ENCODE assay signal across 8 cellular contexts in genomic region chr10:101041252-101041761, GRCh38. TPM values are rescaled to one million over a fixed set of nuclear protein-coding genes. Genes with fewer than 3 reads are reported as not detected.
A peak's percentile ranks its signal among the peaks of the same experiment; 100 is the strongest.
DNase-seq lines count a peak whose midpoint lies in the region; ATAC-seq, FAIRE-seq and TF ChIP-seq lines count a peak whose summit lies in the region.

No MANE protein-coding gene starts in this region.

- DNase-seq in AG20443 (ENCODE audit: low spot score) (peak; percentile 86), NCI-H82 treated with DMSO at 0.1 percent for 48 hours (lab: John Stamatoyannopoulos, UW; ENCODE audit: unreplicated experiment) (peak; percentile 59), H1 (ENCODE audit: low read depth in 1 of 2, low spot score in 2 of 2) (peak in 1 of 2 experiments; percentile 85), mucosa of descending colon (peak; percentile 73 to 89 (median 83))
- peak; percentile 68 to 70 for DNase-seq in activated CD4-positive, alpha-beta T cell treated with anti-CD3 and anti-CD28 coated beads, Interleukin-2, amount 50 U/mL, for 4 hours
- peak; percentile 78 for DNase-seq in stimulated activated naive CD8-positive, alpha-beta T cell treated with anti-CD3 and anti-CD28 coated beads, Interleukin-15, Interleukin-2, amounts not matched to agents 100 U/mL and 50 U/mL, for 24 hours

- H2BK20ac ChIP-seq in H1 (ENCODE audit: low read length) = no peak overlapping the region

- 58% methylated on average over 4 of the region's 6 CpGs; no CpG with 5 or more reads in 1 of the 2 experiments for WGBS in H1 (ENCODE audit: extremely low coverage in 1 of 2, insufficient coverage in 1 of 2, insufficient read length in 1 of 2, insufficient replicate concordance in 2 of 2, low coverage in 1 of 2, low lambda C conversion rate in 2 of 2, missing lambda C conversion rate in 1 of 2), 2 experiments

- H2AFZ ChIP-seq in H1 (ENCODE audit: low read length) = no peak overlapping the region

- TF ChIP-seq POLR2A in H1 (IDR thresholded peaks at IDR 0.05; ENCODE audit: control extremely low read depth in 1 of 2, low read depth in 2 of 2, low read length in 2 of 2) = no peak

- H3K23ac ChIP-seq in H1 (ENCODE audit: insufficient read length) = no peak overlapping the region

- H4K5ac ChIP-seq in H1 (ENCODE audit: insufficient read length, low read depth, low read length) = no peak overlapping the region

- no peak overlapping the region for H2BK5ac ChIP-seq in H1 (ENCODE audit: low read depth, low read length)

- H3K9ac ChIP-seq in H1 (replicated peaks in 1 of 4; ENCODE audit: extremely low read depth in 1 of 4, low read depth in 3 of 4, low read length in 3 of 4) = no peak overlapping the region

- no peak overlapping the region for H3K4me2 ChIP-seq in H1 (ENCODE audit: insufficient read depth in 1 of 2, low read depth in 2 of 2, low read length in 2 of 2)

- no peak overlapping the region for H4K91ac ChIP-seq in H1 (replicated peaks; ENCODE audit: insufficient read length, low read length)

- intact Hi-C loops in mucosa of descending colon (cut with DNase I, micrococcal nuclease) = no loop called here

- CTCF ChIA-PET in H1 (lab: Charles Lee; ENCODE audit: partially characterized antibody) = interaction anchor here (0.6 to 51.8 kb wide), 25 partner anchors 15 to 447 kb away, joined by 3 to 2176 read pairs (median 3); partner anchors contain the start of genes KAZALD1, PDZD7 and SFXN3

- H3K79me2 ChIP-seq in H1 (ENCODE audit: control insufficient read depth in 1 of 2, insufficient read depth in 2 of 2, low read length in 2 of 2) = no peaks in the 10 kb centered on the region

- H3K4me3 ChIP-seq in H1 (ENCODE audit: extremely low read depth in 1 of 4, insufficient read depth in 2 of 4, low read depth in 3 of 4, low read length in 4 of 4) = no peak overlapping the region
- H3K4me3 ChIP-seq in mucosa of descending colon = no peak overlapping the region

- H3K23me2 ChIP-seq in H1 (ENCODE audit: low read depth, low read length) = no peaks in the 10 kb centered on the region

- H3K27ac ChIP-seq in H1 (ENCODE audit: low read depth, low read length) = no peak overlapping the region

- H3K56ac ChIP-seq in H1 (replicated peaks; ENCODE audit: insufficient read length, low read depth, low read length) = no peak overlapping the region

- peak; percentile 50 for ATAC-seq in GM18517 (IDR thresholded peaks at IDR 0.05; ENCODE audit: unreplicated experiment)
- ATAC-seq in HG03439 (IDR thresholded peaks at IDR 0.05; ENCODE audit: unreplicated experiment) = peak; percentile 52
- ATAC-seq in mucosa of descending colon = peak; percentile 67
- ATAC-seq in stimulated activated naive CD8-positive, alpha-beta T cell treated with anti-CD3 and anti-CD28 coated beads, Interleukin-15, Interleukin-2, amounts not matched to agents 100 U/mL and 50 U/mL, for 24 hours = peak; percentile 88

- peak; percentile 72 for FAIRE-seq in H1 (lab: Jason Lieb, UNC)

- H3K4me1 ChIP-seq in H1 (replicated peaks in 1 of 4; ENCODE audit: control insufficient read depth in 3 of 4, insufficient read depth in 4 of 4, low read length in 3 of 4) (peaks cover 0 to 11% (median 4%) of the 10 kb centered on the region in 4 experiments; a peak in 3 of 7 replicates), mucosa of descending colon (ENCODE audit: low read depth) (peaks cover 26% of the 10 kb centered on the region)

- no peaks in the 10 kb centered on the region for H3K79me1 ChIP-seq in H1 (ENCODE audit: low read depth, low read length)

- no peak overlapping the region for H2AK5ac ChIP-seq in H1 (ENCODE audit: low read depth, low read length)

- peaks cover 7 to 27% (median 22%) of the 10 kb centered on the region in 4 experiments for H3K27me3 ChIP-seq in H1 (replicated peaks in 1 of 4; ENCODE audit: control insufficient read depth in 3 of 4, extremely low read depth in 1 of 4, insufficient read depth in 3 of 4, low read length in 3 of 4)

- no peak overlapping the region for H3K4ac ChIP-seq in H1 (replicated peaks; ENCODE audit: insufficient read length, low read depth, low read length)

- H3K18ac ChIP-seq in H1 (ENCODE audit: extremely low read depth, low read length) = no peak overlapping the region

- TF ChIP-seq CTCF in H1 (IDR thresholded peaks at IDR 0.05; ENCODE audit: control extremely low read depth in 1 of 3, insufficient read depth in 1 of 3, low read depth in 1 of 3, low read length in 3 of 3) (peak; percentile 80 to 92 (median 83)), mucosa of descending colon (IDR thresholded peaks at IDR 0.05) (peak; percentile 86)

- H3K9me3 ChIP-seq in H1 (ENCODE audit: insufficient read depth in 2 of 2, low read depth in 1 of 2, low read length in 1 of 2) (no peaks in the 10 kb centered on the region), mucosa of descending colon (no peaks in the 10 kb centered on the region)

- H4K8ac ChIP-seq in H1 (ENCODE audit: extremely low read depth, insufficient read depth, low read length) = no peak overlapping the region

- H4K20me1 ChIP-seq in H1 (replicated peaks in 1 of 2; ENCODE audit: control insufficient read depth in 1 of 2, insufficient read depth in 2 of 2, low read length in 2 of 2) = peaks cover 0 to 1% of the 10 kb centered on the region in 2 experiments

- POLR2A ChIA-PET in H1 (lab: Charles Lee; ENCODE audit: partially characterized antibody) = interaction anchor here (0.9 to 1.0 kb wide), 2 partner anchors 10 to 20 kb away, joined by 3 to 4 read pairs; partner anchors contain the start of genes KAZALD1 and SFXN3

- no peak for TF ChIP-seq EP300 in H1 (IDR thresholded peaks at IDR 0.05; ENCODE audit: borderline replicate concordance in 1 of 2, low read depth in 2 of 2, low read length in 2 of 2)

- no peak overlapping the region for H2BK15ac ChIP-seq in H1 (ENCODE audit: low read length)

- no peak overlapping the region for H3K14ac ChIP-seq in H1 (ENCODE audit: insufficient read length)

- peak; percentile 92 to 93 for TF ChIP-seq RAD21 in H1 (IDR thresholded peaks at IDR 0.05 in 1 of 2, conservative IDR thresholded peaks at IDR 0.05 in 1 of 2; ENCODE audit: low read depth in 2 of 2, low read length in 2 of 2)

- no peak overlapping the region for H2BK12ac ChIP-seq in H1 (ENCODE audit: low read depth, low read length)

- H3K36me3 ChIP-seq in H1 (ENCODE audit: control insufficient read depth in 2 of 4, insufficient read depth in 4 of 4, low read length in 3 of 4) (no peaks in the 10 kb centered on the region), mucosa of descending colon (ENCODE audit: low read depth) (no peaks in the 10 kb centered on the region)

- H2BK120ac ChIP-seq in H1 (replicated peaks; ENCODE audit: low read depth, low read length) = no peak overlapping the region

RNA-seq across cellular contexts. Expression of gene SFXN3, which starts 10.3 kb away (rescaled TPM):
- total RNA-seq in H1 (2021; fragmentation: NEBNext Ultra II Directional; extraction: Animal tissue kit (Norgen Biotek cat#: 25700)) = 2.8 and 3.1 TPM in 2 replicates
- polyA plus RNA-seq in H1 (2011; rRNA removed) = 2.6 and 3.0 TPM in 2 replicates
- 4.4 TPM for polyA plus RNA-seq in H1 (2011; cell fraction: cytosol; rRNA removed)
- 7.8 TPM for polyA plus RNA-seq in H1 (2011; cell fraction: nucleus; rRNA removed)
- 1.7 to 2.2 TPM (median 2.0 TPM) in 4 replicates for polyA plus RNA-seq in H1 (2012, experiment 1 of 2)
- 1.5 TPM for polyA plus RNA-seq in H1 (2012, experiment 2 of 2)
- polyA plus RNA-seq in H1 (2013, experiment 1 of 2) = 2.6 TPM
- polyA plus RNA-seq in H1 (2013, experiment 2 of 2) = 2.5 TPM
- polyA minus RNA-seq in H1 (2011; rRNA and poly(A)+ RNA removed) = 7.1 and 7.3 TPM in 2 replicates
- polyA minus RNA-seq in H1 (2011; cell fraction: cytosol; rRNA and poly(A)+ RNA removed) = 0.88 TPM
- 4.6 TPM for polyA minus RNA-seq in H1 (2011; cell fraction: nucleus; rRNA and poly(A)+ RNA removed)
- 10 to 100 TPM in 2 of 3 donors, 1 to 10 TPM in 1; 8.7 to 28.7 (median 28.0) TPM for total RNA-seq in mucosa of descending colon

RNA-seq across cellular contexts. Expression of gene PDZD7, which starts 10.4 kb away (rescaled TPM):
- total RNA-seq in H1 (2021; fragmentation: NEBNext Ultra II Directional; extraction: Animal tissue kit (Norgen Biotek cat#: 25700)) = 0.88 and 1.1 TPM in 2 replicates
- 1.6 and 1.7 TPM in 2 replicates for polyA plus RNA-seq in H1 (2011; rRNA removed)
- 2.2 TPM for polyA plus RNA-seq in H1 (2011; cell fraction: cytosol; rRNA removed)
- polyA plus RNA-seq in H1 (2011; cell fraction: nucleus; rRNA removed) = 7.2 TPM
- 1.2 to 2.1 TPM (median 1.6 TPM) in 4 replicates for polyA plus RNA-seq in H1 (2012, experiment 1 of 2)
- 1.0 TPM for polyA plus RNA-seq in H1 (2012, experiment 2 of 2)
- polyA plus RNA-seq in H1 (2013, experiment 1 of 2) = 0.97 TPM
- polyA plus RNA-seq in H1 (2013, experiment 2 of 2) = 0.72 TPM
- polyA minus RNA-seq in H1 (2011; rRNA and poly(A)+ RNA removed) = 0.85 and 1.5 TPM in 2 replicates
- 2.6 TPM for polyA minus RNA-seq in H1 (2011; cell fraction: cytosol; rRNA and poly(A)+ RNA removed)
- 3.9 TPM for polyA minus RNA-seq in H1 (2011; cell fraction: nucleus; rRNA and poly(A)+ RNA removed)
- total RNA-seq in mucosa of descending colon = under 1 TPM in 2 of 3 donors, not detected in 1; 0.28 to 0.43 TPM

RNA-seq across cellular contexts. Expression of gene KAZALD1, which starts 20.5 kb away (rescaled TPM):
- total RNA-seq in H1 (2021; fragmentation: NEBNext Ultra II Directional; extraction: Animal tissue kit (Norgen Biotek cat#: 25700)) = 0.84 and 1.9 TPM in 2 replicates
- polyA plus RNA-seq in H1 (2011; rRNA removed) = 0.65 and 1.1 TPM in 2 replicates
- 0.97 TPM for polyA plus RNA-seq in H1 (2011; cell fraction: cytosol; rRNA removed)
- 2.2 TPM for polyA plus RNA-seq in H1 (2011; cell fraction: nucleus; rRNA removed)
- polyA plus RNA-seq in H1 (2012, experiment 1 of 2) = 0.84 to 1.2 TPM (median 1.1 TPM) in 4 replicates
- 0.28 TPM for polyA plus RNA-seq in H1 (2012, experiment 2 of 2)
- polyA plus RNA-seq in H1 (2013, experiment 1 of 2) = 1.0 TPM
- 1.1 TPM for polyA plus RNA-seq in H1 (2013, experiment 2 of 2)
- 0.76 and 1.0 TPM in 2 replicates for polyA minus RNA-seq in H1 (2011; rRNA and poly(A)+ RNA removed)
- polyA minus RNA-seq in H1 (2011; cell fraction: cytosol; rRNA and poly(A)+ RNA removed) = 0.81 TPM
- 3.6 TPM for polyA minus RNA-seq in H1 (2011; cell fraction: nucleus; rRNA and poly(A)+ RNA removed)
- total RNA-seq in mucosa of descending colon = 10 to 100 TPM in 2 of 3 donors, 1 to 10 TPM in 1; 8.5 to 20.0 (median 16.7) TPM

RNA-seq across cellular contexts. Expression of gene LZTS2, which starts 41.7 kb away (rescaled TPM):
- 75.7 and 79.3 TPM in 2 replicates for total RNA-seq in H1 (2021; fragmentation: NEBNext Ultra II Directional; extraction: Animal tissue kit (Norgen Biotek cat#: 25700))
- 99.5 and 161 TPM in 2 replicates for polyA plus RNA-seq in H1 (2011; rRNA removed)
- polyA plus RNA-seq in H1 (2011; cell fraction: cytosol; rRNA removed) = 84.1 TPM
- polyA plus RNA-seq in H1 (2011; cell fraction: nucleus; rRNA removed) = 198 TPM
- 34.9 to 80.3 TPM (median 70.1 TPM) in 4 replicates for polyA plus RNA-seq in H1 (2012, experiment 1 of 2)
- 71.2 TPM for polyA plus RNA-seq in H1 (2012, experiment 2 of 2)
- polyA plus RNA-seq in H1 (2013, experiment 1 of 2) = 61.8 TPM
- polyA plus RNA-seq in H1 (2013, experiment 2 of 2) = 57.5 TPM
- 25.8 and 26.7 TPM in 2 replicates for polyA minus RNA-seq in H1 (2011; rRNA and poly(A)+ RNA removed)
- polyA minus RNA-seq in H1 (2011; cell fraction: cytosol; rRNA and poly(A)+ RNA removed) = 45.7 TPM
- 51.4 TPM for polyA minus RNA-seq in H1 (2011; cell fraction: nucleus; rRNA and poly(A)+ RNA removed)
- 10 to 100 TPM; 26.0 to 82.1 (median 31.5) TPM for total RNA-seq in mucosa of descending colon

RNA-seq across cellular contexts. Expression of gene TWNK, which starts 54.0 kb away (rescaled TPM):
- 32.5 and 34.9 TPM in 2 replicates for total RNA-seq in H1 (2021; fragmentation: NEBNext Ultra II Directional; extraction: Animal tissue kit (Norgen Biotek cat#: 25700))
- polyA plus RNA-seq in H1 (2011; rRNA removed) = 15.4 TPM in 2 replicates
- 18.2 TPM for polyA plus RNA-seq in H1 (2011; cell fraction: cytosol; rRNA removed)
- 18.3 TPM for polyA plus RNA-seq in H1 (2011; cell fraction: nucleus; rRNA removed)
- 27.7 to 35.2 TPM (median 32.6 TPM) in 4 replicates for polyA plus RNA-seq in H1 (2012, experiment 1 of 2)
- polyA plus RNA-seq in H1 (2012, experiment 2 of 2) = 9.5 TPM
- 17.1 TPM for polyA plus RNA-seq in H1 (2013, experiment 1 of 2)
- polyA plus RNA-seq in H1 (2013, experiment 2 of 2) = 16.0 TPM
- 29.8 and 30.7 TPM in 2 replicates for polyA minus RNA-seq in H1 (2011; rRNA and poly(A)+ RNA removed)
- 8.3 TPM for polyA minus RNA-seq in H1 (2011; cell fraction: cytosol; rRNA and poly(A)+ RNA removed)
- 17.7 TPM for polyA minus RNA-seq in H1 (2011; cell fraction: nucleus; rRNA and poly(A)+ RNA removed)
- total RNA-seq in mucosa of descending colon = 1 to 10 TPM; 6.0 to 7.8 (median 7.0) TPM
